Comparison of ENCODE assay signal across 1 cellular context in the genomic region with DNA sequence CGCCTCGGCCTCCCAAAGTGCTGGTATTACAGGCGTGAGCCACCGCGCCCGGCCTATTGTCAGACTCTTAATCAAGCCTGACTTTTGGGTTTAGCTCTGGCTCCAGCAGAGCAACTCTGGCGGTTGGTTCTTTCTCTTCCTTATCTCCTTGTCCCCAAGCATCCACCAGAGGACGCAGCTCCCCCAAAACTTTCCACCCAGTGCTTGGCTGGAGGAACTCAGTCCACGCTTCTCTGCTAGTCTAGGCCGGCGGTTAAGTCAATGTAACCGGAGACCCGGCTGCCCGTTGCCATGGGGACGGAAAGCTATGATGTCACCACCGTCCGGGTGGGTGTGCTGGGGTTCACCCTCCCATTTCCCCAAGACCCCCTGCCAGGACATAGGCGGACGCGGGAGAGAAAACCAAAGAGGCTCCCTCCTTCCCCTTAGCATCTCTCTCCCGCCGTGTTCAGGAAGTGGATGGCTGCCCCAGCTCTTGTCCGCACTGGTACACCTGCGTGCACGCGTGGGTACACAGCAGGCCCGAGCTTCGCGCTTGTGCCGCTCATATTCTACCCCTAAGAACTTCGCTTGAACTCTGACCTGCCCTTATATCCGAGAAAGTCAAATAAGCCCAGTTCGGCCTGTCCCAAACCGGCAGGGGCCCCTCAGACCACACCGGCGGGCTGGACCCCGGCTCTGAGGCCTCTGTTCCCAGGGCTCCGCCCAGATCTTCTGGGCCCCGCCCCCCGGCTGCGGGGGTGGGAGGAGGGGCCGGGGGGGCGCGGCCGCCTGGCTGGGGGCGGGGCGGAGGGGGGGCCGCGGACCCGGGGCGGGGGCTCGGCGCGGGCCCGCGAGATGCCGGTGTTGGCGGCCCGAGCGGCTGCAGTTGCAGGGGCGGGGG.
TF ChIP-seq lines count a peak whose summit lies in the region.

A gene with protein sequence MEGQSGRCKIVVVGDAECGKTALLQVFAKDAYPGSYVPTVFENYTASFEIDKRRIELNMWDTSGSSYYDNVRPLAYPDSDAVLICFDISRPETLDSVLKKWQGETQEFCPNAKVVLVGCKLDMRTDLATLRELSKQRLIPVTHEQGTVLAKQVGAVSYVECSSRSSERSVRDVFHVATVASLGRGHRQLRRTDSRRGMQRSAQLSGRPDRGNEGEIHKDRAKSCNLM (plus strand): TSS at position 825 of the 883 bp plus-strand sequence. CDS start 117 bp downstream, outside the sequence.

TF ChIP-seq in HepG2, 621 proteins besides CTCF, POLR2A, EP300 and RAD21 (continued from another document and continues in another):
- TF ChIP-seq, protein P1, sequence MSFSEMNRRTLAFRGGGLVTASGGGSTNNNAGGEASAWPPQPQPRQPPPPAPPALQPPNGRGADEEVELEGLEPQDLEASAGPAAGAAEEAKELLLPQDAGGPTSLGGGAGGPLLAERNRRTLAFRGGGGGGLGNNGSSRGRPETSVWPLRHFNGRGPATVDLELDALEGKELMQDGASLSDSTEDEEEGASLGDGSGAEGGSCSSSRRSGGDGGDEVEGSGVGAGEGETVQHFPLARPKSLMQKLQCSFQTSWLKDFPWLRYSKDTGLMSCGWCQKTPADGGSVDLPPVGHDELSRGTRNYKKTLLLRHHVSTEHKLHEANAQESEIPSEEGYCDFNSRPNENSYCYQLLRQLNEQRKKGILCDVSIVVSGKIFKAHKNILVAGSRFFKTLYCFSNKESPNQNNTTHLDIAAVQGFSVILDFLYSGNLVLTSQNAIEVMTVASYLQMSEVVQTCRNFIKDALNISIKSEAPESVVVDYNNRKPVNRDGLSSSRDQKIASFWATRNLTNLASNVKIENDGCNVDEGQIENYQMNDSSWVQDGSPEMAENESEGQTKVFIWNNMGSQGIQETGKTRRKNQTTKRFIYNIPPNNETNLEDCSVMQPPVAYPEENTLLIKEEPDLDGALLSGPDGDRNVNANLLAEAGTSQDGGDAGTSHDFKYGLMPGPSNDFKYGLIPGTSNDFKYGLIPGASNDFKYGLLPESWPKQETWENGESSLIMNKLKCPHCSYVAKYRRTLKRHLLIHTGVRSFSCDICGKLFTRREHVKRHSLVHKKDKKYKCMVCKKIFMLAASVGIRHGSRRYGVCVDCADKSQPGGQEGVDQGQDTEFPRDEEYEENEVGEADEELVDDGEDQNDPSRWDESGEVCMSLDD (CRISPR knock-in tag; IDR thresholded peaks at IDR 0.05; ENCODE audit: borderline replicate concordance), result no peak
- peak; percentile 65; the same call in 1 of the 2 replicates for TF ChIP-seq DMAP1 (CRISPR knock-in tag; IDR thresholded peaks at IDR 0.05)
- peak; percentile 76; the same call in 1 of the 2 replicates for TF ChIP-seq JUN (CRISPR knock-in tag; IDR thresholded peaks at IDR 0.05)
- no peak for TF ChIP-seq ZFP36 (IDR thresholded peaks at IDR 0.05; ENCODE audit: borderline replicate concordance, low read depth, low read length, partially characterized antibody)
- peak; percentile 94; the same call in 1 of the 2 replicates for TF ChIP-seq ZSCAN9 (CRISPR knock-in tag; IDR thresholded peaks at IDR 0.05; ENCODE audit: borderline replicate concordance)
- peak; percentile 58 for TF ChIP-seq NR2C2 (CRISPR knock-in tag; IDR thresholded peaks at IDR 0.05; ENCODE audit: borderline replicate concordance)
- no peak for TF ChIP-seq CAMTA2 (CRISPR knock-in tag; IDR thresholded peaks at IDR 0.05; ENCODE audit: borderline replicate concordance)
- TF ChIP-seq GATAD1 (CRISPR knock-in tag; IDR thresholded peaks at IDR 0.05), result peak; percentile 73
- no peak for TF ChIP-seq ZSCAN25 (CRISPR knock-in tag; IDR thresholded peaks at IDR 0.05)
- TF ChIP-seq ZNF138 (CRISPR knock-in tag; IDR thresholded peaks at IDR 0.05; ENCODE audit: low read depth), result no peak
- TF ChIP-seq REPIN1 (CRISPR knock-in tag; IDR thresholded peaks at IDR 0.05; ENCODE audit: borderline replicate concordance, low read depth), result peak; percentile 77
- TF ChIP-seq, protein P2, sequence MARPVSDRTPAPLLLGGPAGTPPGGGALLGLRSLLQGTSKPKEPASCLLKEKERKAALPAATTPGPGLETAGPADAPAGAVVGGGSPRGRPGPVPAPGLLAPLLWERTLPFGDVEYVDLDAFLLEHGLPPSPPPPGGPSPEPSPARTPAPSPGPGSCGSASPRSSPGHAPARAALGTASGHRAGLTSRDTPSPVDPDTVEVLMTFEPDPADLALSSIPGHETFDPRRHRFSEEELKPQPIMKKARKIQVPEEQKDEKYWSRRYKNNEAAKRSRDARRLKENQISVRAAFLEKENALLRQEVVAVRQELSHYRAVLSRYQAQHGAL (CRISPR knock-in tag; IDR thresholded peaks at IDR 0.05; ENCODE audit: not compliant biosample characterization), result no peak
- TF ChIP-seq RELA (CRISPR knock-in tag; IDR thresholded peaks at IDR 0.05), result peak; percentile 62; the same call in 1 of the 2 replicates
- TF ChIP-seq ZNF567 (CRISPR knock-in tag; IDR thresholded peaks at IDR 0.05; ENCODE audit: borderline replicate concordance), result 0 out of 2 replicates have a peak, but pooled peaks have one; percentile 46
- TF ChIP-seq HDAC2 (CRISPR knock-in tag; IDR thresholded peaks at IDR 0.05), result peak; percentile 55; the same call in 1 of the 2 replicates
- TF ChIP-seq ARID2 (CRISPR knock-in tag; IDR thresholded peaks at IDR 0.05; ENCODE audit: borderline replicate concordance), result no peak
- no peak for TF ChIP-seq POLR2AphosphoS5 (IDR thresholded peaks at IDR 0.05; ENCODE audit: low read depth, low read length)
- TF ChIP-seq, protein P3, sequence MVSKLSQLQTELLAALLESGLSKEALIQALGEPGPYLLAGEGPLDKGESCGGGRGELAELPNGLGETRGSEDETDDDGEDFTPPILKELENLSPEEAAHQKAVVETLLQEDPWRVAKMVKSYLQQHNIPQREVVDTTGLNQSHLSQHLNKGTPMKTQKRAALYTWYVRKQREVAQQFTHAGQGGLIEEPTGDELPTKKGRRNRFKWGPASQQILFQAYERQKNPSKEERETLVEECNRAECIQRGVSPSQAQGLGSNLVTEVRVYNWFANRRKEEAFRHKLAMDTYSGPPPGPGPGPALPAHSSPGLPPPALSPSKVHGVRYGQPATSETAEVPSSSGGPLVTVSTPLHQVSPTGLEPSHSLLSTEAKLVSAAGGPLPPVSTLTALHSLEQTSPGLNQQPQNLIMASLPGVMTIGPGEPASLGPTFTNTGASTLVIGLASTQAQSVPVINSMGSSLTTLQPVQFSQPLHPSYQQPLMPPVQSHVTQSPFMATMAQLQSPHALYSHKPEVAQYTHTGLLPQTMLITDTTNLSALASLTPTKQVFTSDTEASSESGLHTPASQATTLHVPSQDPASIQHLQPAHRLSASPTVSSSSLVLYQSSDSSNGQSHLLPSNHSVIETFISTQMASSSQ (IDR thresholded peaks at IDR 0.05; ENCODE audit: low read depth), result 0 out of 2 replicates have a peak, but pooled peaks have one; percentile 28
- TF ChIP-seq, protein P3 (CRISPR knock-in tag; IDR thresholded peaks at IDR 0.05; ENCODE audit: borderline replicate concordance), result peak; percentile 57; the same call in 1 of the 2 replicates
- TF ChIP-seq, protein P4, sequence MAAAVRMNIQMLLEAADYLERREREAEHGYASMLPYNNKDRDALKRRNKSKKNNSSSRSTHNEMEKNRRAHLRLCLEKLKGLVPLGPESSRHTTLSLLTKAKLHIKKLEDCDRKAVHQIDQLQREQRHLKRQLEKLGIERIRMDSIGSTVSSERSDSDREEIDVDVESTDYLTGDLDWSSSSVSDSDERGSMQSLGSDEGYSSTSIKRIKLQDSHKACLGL (CRISPR knock-in tag; IDR thresholded peaks at IDR 0.05), result no peak
- TF ChIP-seq HMG20A (CRISPR knock-in tag; IDR thresholded peaks at IDR 0.05; ENCODE audit: borderline replicate concordance), result no peak
- 0 out of 2 replicates have a peak, but pooled peaks have one; percentile 65 for TF ChIP-seq ZNF552 (CRISPR knock-in tag; IDR thresholded peaks at IDR 0.05; ENCODE audit: borderline replicate concordance)
- TF ChIP-seq, protein P5, sequence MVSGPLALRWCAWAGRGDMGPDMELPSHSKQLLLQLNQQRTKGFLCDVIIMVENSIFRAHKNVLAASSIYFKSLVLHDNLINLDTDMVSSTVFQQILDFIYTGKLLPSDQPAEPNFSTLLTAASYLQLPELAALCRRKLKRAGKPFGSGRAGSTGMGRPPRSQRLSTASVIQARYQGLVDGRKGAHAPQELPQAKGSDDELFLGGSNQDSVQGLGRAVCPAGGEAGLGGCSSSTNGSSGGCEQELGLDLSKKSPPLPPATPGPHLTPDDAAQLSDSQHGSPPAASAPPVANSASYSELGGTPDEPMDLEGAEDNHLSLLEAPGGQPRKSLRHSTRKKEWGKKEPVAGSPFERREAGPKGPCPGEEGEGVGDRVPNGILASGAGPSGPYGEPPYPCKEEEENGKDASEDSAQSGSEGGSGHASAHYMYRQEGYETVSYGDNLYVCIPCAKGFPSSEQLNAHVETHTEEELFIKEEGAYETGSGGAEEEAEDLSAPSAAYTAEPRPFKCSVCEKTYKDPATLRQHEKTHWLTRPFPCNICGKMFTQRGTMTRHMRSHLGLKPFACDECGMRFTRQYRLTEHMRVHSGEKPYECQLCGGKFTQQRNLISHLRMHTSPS (CRISPR knock-in tag; IDR thresholded peaks at IDR 0.05; ENCODE audit: low read depth), result no peak
- TF ChIP-seq, protein P6, sequence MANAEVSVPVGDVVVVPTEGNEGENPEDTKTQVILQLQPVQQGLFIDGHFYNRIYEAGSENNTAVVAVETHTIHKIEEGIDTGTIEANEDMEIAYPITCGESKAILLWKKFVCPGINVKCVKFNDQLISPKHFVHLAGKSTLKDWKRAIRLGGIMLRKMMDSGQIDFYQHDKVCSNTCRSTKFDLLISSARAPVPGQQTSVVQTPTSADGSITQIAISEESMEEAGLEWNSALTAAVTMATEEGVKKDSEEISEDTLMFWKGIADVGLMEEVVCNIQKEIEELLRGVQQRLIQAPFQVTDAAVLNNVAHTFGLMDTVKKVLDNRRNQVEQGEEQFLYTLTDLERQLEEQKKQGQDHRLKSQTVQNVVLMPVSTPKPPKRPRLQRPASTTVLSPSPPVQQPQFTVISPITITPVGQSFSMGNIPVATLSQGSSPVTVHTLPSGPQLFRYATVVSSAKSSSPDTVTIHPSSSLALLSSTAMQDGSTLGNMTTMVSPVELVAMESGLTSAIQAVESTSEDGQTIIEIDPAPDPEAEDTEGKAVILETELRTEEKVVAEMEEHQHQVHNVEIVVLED (CRISPR knock-in tag; IDR thresholded peaks at IDR 0.05; ENCODE audit: borderline replicate concordance), result no peak
- TF ChIP-seq, protein P7, sequence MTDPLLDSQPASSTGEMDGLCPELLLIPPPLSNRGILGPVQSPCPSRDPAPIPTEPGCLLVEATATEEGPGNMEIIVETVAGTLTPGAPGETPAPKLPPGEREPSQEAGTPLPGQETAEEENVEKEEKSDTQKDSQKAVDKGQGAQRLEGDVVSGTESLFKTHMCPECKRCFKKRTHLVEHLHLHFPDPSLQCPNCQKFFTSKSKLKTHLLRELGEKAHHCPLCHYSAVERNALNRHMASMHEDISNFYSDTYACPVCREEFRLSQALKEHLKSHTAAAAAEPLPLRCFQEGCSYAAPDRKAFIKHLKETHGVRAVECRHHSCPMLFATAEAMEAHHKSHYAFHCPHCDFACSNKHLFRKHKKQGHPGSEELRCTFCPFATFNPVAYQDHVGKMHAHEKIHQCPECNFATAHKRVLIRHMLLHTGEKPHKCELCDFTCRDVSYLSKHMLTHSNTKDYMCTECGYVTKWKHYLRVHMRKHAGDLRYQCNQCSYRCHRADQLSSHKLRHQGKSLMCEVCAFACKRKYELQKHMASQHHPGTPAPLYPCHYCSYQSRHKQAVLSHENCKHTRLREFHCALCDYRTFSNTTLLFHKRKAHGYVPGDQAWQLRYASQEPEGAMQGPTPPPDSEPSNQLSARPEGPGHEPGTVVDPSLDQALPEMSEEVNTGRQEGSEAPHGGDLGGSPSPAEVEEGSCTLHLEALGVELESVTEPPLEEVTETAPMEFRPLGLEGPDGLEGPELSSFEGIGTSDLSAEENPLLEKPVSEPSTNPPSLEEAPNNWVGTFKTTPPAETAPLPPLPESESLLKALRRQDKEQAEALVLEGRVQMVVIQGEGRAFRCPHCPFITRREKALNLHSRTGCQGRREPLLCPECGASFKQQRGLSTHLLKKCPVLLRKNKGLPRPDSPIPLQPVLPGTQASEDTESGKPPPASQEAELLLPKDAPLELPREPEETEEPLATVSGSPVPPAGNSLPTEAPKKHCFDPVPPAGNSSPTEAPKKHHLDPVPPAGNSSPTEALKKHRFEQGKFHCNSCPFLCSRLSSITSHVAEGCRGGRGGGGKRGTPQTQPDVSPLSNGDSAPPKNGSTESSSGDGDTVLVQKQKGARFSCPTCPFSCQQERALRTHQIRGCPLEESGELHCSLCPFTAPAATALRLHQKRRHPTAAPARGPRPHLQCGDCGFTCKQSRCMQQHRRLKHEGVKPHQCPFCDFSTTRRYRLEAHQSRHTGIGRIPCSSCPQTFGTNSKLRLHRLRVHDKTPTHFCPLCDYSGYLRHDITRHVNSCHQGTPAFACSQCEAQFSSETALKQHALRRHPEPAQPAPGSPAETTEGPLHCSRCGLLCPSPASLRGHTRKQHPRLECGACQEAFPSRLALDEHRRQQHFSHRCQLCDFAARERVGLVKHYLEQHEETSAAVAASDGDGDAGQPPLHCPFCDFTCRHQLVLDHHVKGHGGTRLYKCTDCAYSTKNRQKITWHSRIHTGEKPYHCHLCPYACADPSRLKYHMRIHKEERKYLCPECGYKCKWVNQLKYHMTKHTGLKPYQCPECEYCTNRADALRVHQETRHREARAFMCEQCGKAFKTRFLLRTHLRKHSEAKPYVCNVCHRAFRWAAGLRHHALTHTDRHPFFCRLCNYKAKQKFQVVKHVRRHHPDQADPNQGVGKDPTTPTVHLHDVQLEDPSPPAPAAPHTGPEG (CRISPR knock-in tag; IDR thresholded peaks at IDR 0.05), result 0 out of 2 replicates have a peak, but pooled peaks have one; percentile 30
- TF ChIP-seq NCOA2 (CRISPR knock-in tag; IDR thresholded peaks at IDR 0.05), result peak; percentile 57
- TF ChIP-seq, protein P8, sequence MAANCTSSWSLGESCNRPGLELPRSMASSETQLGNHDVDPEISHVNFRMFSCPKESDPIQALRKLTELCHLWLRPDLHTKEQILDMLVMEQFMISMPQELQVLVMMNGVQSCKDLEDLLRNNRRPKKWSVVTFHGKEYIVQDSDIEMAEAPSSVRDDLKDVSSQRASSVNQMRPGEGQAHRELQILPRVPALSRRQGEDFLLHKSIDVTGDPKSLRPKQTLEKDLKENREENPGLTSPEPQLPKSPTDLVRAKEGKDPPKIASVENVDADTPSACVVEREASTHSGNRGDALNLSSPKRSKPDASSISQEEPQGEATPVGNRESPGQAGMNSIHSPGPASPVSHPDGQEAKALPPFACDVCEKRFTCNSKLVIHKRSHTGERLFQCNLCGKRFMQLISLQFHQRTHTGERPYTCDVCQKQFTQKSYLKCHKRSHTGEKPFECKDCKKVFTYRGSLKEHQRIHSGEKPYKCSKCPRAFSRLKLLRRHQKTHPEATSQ (CRISPR knock-in tag; IDR thresholded peaks at IDR 0.05; ENCODE audit: borderline replicate concordance), result no peak
